10 cellular contexts compared by ENCODE assay signal in the genomic region with DNA sequence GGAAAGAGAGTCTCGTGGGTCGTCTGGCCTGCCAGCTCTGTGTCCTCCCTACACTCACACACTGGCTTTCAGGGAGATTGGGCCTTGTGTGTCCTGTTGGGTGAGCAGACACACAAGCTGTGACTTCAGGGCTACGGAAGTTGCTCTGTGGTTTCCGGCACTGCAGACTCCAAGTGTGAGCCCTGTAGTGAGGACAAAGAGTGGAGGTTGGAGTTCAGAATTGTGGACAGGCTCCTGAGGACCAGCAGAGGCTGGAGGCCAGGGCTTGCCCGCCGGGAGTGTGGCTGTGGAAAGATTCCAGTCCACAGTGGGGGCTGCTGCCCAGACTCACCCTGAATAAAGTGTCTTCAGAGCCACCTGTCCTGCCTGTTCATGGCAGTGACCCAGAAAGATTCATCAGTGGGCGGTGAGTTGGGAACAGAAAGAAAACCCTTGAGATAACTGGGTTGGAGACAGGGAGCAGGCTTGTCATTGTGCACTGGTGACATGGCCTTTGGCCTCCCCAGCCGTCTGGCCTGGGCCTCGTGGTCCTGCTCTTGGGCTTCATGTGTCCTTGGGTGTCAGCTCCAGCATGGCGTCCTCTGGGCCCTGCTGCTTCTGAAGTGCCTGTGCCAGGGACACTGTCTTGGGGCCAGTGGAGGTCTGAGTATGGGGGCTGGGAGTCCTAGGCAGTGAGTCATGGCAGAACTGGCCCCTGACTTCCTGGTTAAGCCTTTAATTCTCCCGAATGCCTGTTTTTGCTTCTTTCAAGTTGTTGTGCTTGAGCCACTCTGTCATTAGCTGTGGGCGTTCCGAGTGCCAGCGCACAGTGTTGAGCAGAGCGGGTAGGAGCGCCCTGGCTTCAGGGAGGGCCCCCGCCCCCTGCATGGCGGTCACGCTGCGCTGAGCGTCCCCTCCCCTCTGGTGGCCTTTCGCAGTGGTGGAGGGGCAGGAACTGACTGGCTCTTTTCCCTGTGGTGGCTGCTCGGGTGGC. TPM values are rescaled to one million over a fixed set of nuclear protein-coding genes. Genes with fewer than 3 reads are reported as not detected.
A peak's percentile ranks its signal among the peaks of the same experiment; 100 is the strongest.
DNase-seq lines count a peak whose midpoint lies in the region; ATAC-seq and TF ChIP-seq lines count a peak whose summit lies in the region.
"Had no signal": no experiment of that assay in that cellular context is flagged by ENCODE, and none has a peak within 500 bp of the region (broad histone marks: within the 10 kb centered on the region; RNA-seq: fewer than 3 reads in every experiment).

No MANE protein-coding gene starts in this region.

- peak overlapping the region in 45 of 59 donors; percentile 3 to 79 (median 43) for H3K27ac ChIP-seq in dorsolateral prefrontal cortex
- peak overlapping the region; percentile 49 for H3K27ac ChIP-seq in substantia nigra (ENCODE audit: low read depth, low read length, poor library complexity, severe bottlenecking)
- H3K27ac ChIP-seq: tibial artery had no signal

- H3K36me3 Mint-ChIP-seq in IgD-negative memory B cell: no peaks in the 10 kb centered on the region

- no peaks in the 10 kb centered on the region for H3K9me3 ChIP-seq in mucosa of descending colon
- H3K9me3 ChIP-seq: tibial artery had no signal

- H3K36me3 ChIP-seq in mucosa of descending colon (ENCODE audit: low read depth): no peaks in the 10 kb centered on the region

- H3K4me3 Mint-ChIP-seq in IgD-negative memory B cell: peak overlapping the region; percentile 31 to 83 (median 58)

- H3K4me1 ChIP-seq in mucosa of descending colon (ENCODE audit: low read depth): no peaks in the 10 kb centered on the region

- H3K27me3 ChIP-seq in dorsolateral prefrontal cortex: no peaks in the 10 kb centered on the region
- H3K27me3 ChIP-seq: tibial artery had no signal

- peak overlapping the region in 4 of 59 donors; percentile 2 to 16 (median 4) for H3K4me3 ChIP-seq in dorsolateral prefrontal cortex
- no peak overlapping the region for H3K4me3 ChIP-seq in mucosa of descending colon
- H3K4me3 ChIP-seq: tibial artery had no signal

- H3K27ac Mint-ChIP-seq in IgD-negative memory B cell: peak overlapping the region in 2 of 3 donors; percentile 11 to 94

- no peak for TF ChIP-seq CTCF in dorsolateral prefrontal cortex (IDR thresholded peaks at IDR 0.05 in 54 of 56, conservative IDR thresholded peaks at IDR 0.05 in 2 of 56; ENCODE audit: low read depth in 1 of 56, partially characterized antibody in 56 of 56)
- no peak for TF ChIP-seq CTCF in mucosa of descending colon (IDR thresholded peaks at IDR 0.05)

- H3K9me3 Mint-ChIP-seq in IgD-negative memory B cell: no peaks in the 10 kb centered on the region

- DNase-seq in GF-D8 (lab: John Stamatoyannopoulos, UW) (peak; percentile 66), dorsolateral prefrontal cortex (peak in 2 of 10 donors; percentile 40 to 49), mucosa of descending colon (peak in 1 of 3 donors; percentile 26), substantia nigra (lab: John Stamatoyannopoulos, UW) (peak in 8 of 49 donors; percentile 26 to 61 (median 38)), SIG-M5 treated with dmso at 0.1 percent for 504 hours (lab: John Stamatoyannopoulos, UW; ENCODE audit: unreplicated experiment) (no peak), cerebellar nuclear complex (lab: John Stamatoyannopoulos, UW) (no peak)
- peak; percentile 54 to 62 for DNase-seq in activated CD4-positive, alpha-beta T cell treated with anti-CD3 and anti-CD28 coated beads, Interleukin-2, amount 50 U/mL, for 4 hours

- H3K4me1 Mint-ChIP-seq in IgD-negative memory B cell: peaks cover 24 to 25% (median 25%) of the 10 kb centered on the region in 3 donors

- peak; percentile 61 for ATAC-seq in mucosa of descending colon

- intact Hi-C loops in dorsolateral prefrontal cortex (cut with DNase I) (no loop called here), mucosa of descending colon (cut with DNase I, micrococcal nuclease) (no loop called here)

- no peaks in the 10 kb centered on the region for H3K27me3 Mint-ChIP-seq in IgD-negative memory B cell

RNA-seq across cellular contexts. Expression of gene ZNF750, which starts 19.9 kb away (rescaled TPM):
- not detected for polyA plus RNA-seq in IgD-negative memory B cell
- total RNA-seq in dorsolateral prefrontal cortex (under 1 TPM in 5 of 120 experiments, not detected in 115; 0.12 to 0.39 (median 0.36) TPM), mucosa of descending colon (not detected)
- total RNA-seq: SK-MEL-5 had no signal

Comparison
In these comparisons a context has a peak if more than half of its experiments do, and no peak if none do; other contexts are left out.
1. DNase-seq: peak in GF-D8 (single experiment) and activated CD4-positive, alpha-beta T cell treated with anti-CD3 and anti-CD28 coated beads, Interleukin-2, amount 50 U/mL, for 4 hours (2 of 2); none in SIG-M5 treated with dmso at 0.1 percent for 504 hours (single experiment) and cerebellar nuclear complex (0 of 2).